ENCODE assay signal across 1 cellular context in genomic region chr12:4325984-4326383, GRCh38.
TF ChIP-seq lines count a peak whose summit lies in the region.

No MANE protein-coding gene starts in this region.

TF ChIP-seq in GM12878, 131 proteins besides CTCF, POLR2A, EP300 and RAD21:
- TF ChIP-seq ATF3 (IDR thresholded peaks at IDR 0.05; ENCODE audit: borderline replicate concordance, extremely low read depth, low read depth, low read length) (no peak), PKNOX1 (IDR thresholded peaks at IDR 0.05) (no peak), HDGF (IDR thresholded peaks at IDR 0.05) (no peak), CHD2 (IDR thresholded peaks at IDR 0.05; ENCODE audit: borderline replicate concordance, low read depth, low read length) (no peak), STAT3 (IDR thresholded peaks at IDR 0.05; ENCODE audit: low read depth, low read length) (no peak), E2F8 (IDR thresholded peaks at IDR 0.05; ENCODE audit: low read depth, partially characterized antibody) (no peak), ZNF622 (IDR thresholded peaks at IDR 0.05) (no peak), MEF2A (IDR thresholded peaks at IDR 0.05; ENCODE audit: insufficient read depth, low read depth, low read length) (no peak), TCF7 (IDR thresholded peaks at IDR 0.05; ENCODE audit: borderline replicate concordance) (no peak), MTA2 (IDR thresholded peaks at IDR 0.05; ENCODE audit: low read depth) (no peak), E2F4 (IDR thresholded peaks at IDR 0.05; ENCODE audit: low read depth, low read length) (no peak), KLF5 (IDR thresholded peaks at IDR 0.05; ENCODE audit: partially characterized antibody) (no peak), DPF2 (IDR thresholded peaks at IDR 0.05) (no peak), ZBED1 (IDR thresholded peaks at IDR 0.05; ENCODE audit: borderline replicate concordance) (no peak), ZNF384 (IDR thresholded peaks at IDR 0.05; ENCODE audit: borderline replicate concordance, low read depth, low read length) (no peak)
TF ChIP-seq in GM12878: peak in this region for 0.
